Comparison of ENCODE assay signal across 28 cellular contexts in genomic region chr7:128694742-128695141, GRCh38. TPM values are rescaled to one million over a fixed set of nuclear protein-coding genes. Genes with fewer than 3 reads are reported as not detected.
"Had no signal": no experiment of that assay in that cellular context is flagged by ENCODE, and none has a peak within 500 bp of the region (broad histone marks: within the 10 kb centered on the region; RNA-seq: fewer than 3 reads in every experiment).

No MANE protein-coding gene starts in this region.

- H3K27ac ChIP-seq: colonic mucosa, coronary artery, dorsolateral prefrontal cortex, epithelial cell of prostate, esophagus muscularis mucosa, esophagus squamous epithelium, foreskin keratinocyte, gastrocnemius medialis, gastroesophageal sphincter, heart left ventricle, heart right ventricle had no signal

- FAIRE-seq: colon, endometrium, endothelial cell of umbilical vein, frontal cortex had no signal

- H3K4me1 ChIP-seq: colonic mucosa had no signal

- H3K9me3 ChIP-seq: colonic mucosa, esophagus muscularis mucosa, esophagus squamous epithelium, gastrocnemius medialis, gastroesophageal sphincter, heart left ventricle, heart right ventricle had no signal

- DNase-seq: colonic mucosa; cortex of kidney; dermis blood vessel endothelial cell; dorsolateral prefrontal cortex; effector CD4-positive, alpha-beta T cell; effector CD8-positive, alpha-beta T cell; effector memory CD4-positive, alpha-beta T cell; effector memory CD8-positive, alpha-beta T cell; erythroblast; esophagus squamous epithelium; foreskin fibroblast; foreskin keratinocyte; foreskin melanocyte; gastrocnemius medialis; glutamatergic neuron; head of caudate nucleus; heart left ventricle; heart right ventricle had no signal

- ATAC-seq: effector memory CD8-positive, alpha-beta T cell; esophagus mucosa; foreskin keratinocyte; gastrocnemius medialis; gastroesophageal sphincter; heart left ventricle; heart right ventricle had no signal

- H3K4me3 ChIP-seq: colonic mucosa, coronary artery, dorsolateral prefrontal cortex, esophagus muscularis mucosa, esophagus squamous epithelium, gastrocnemius medialis, gastroesophageal sphincter, heart left ventricle, heart right ventricle had no signal

- H3K36me3 ChIP-seq: colonic mucosa, esophagus muscularis mucosa, esophagus squamous epithelium, gastrocnemius medialis, gastroesophageal sphincter, heart left ventricle, heart right ventricle had no signal

RNA-seq across cellular contexts. Expression of gene GARIN1A, which starts 22.6 kb away (rescaled TPM):
- total RNA-seq: epithelial cell of proximal tubule had no signal
